ENCODE assay signal across 17 cellular contexts in genomic region chr1:28380394-28380793, GRCh38. TPM values are rescaled to one million over a fixed set of nuclear protein-coding genes. Genes with fewer than 3 reads are reported as not detected.
A peak's percentile ranks its signal among the peaks of the same experiment; 100 is the strongest.
DNase-seq lines count a peak whose midpoint lies in the region; ATAC-seq, FAIRE-seq and TF ChIP-seq lines count a peak whose summit lies in the region.
"Had no signal": no experiment of that assay in that cellular context is flagged by ENCODE, and none has a peak within 500 bp of the region (broad histone marks: within the 10 kb centered on the region; RNA-seq: fewer than 3 reads in every experiment).

No MANE protein-coding gene starts in this region.

- H3K27ac ChIP-seq in 22Rv1 = peak overlapping the region; percentile 43
- H3K27ac ChIP-seq in K562 (ENCODE audit: extremely low read depth, low read depth, low read length) = no peak overlapping the region
- H3K27ac ChIP-seq in HepG2 (ENCODE audit: extremely low read length, insufficient read depth, low read length) = no peak overlapping the region

- H3K4me3 ChIP-seq in K562 (no peak overlapping the region), HepG2 (replicated peaks in 1 of 3; ENCODE audit: insufficient read depth in 1 of 3, low read depth in 2 of 3, low read length in 3 of 3) (no peak overlapping the region), mucosa of descending colon (no peak overlapping the region)
- H3K4me3 ChIP-seq: BLaER1 treated with 17β-estradiol and CSF1 and Interleukin-3, amounts not matched to agents 10 nM and 100 nM had no signal

- CTCF ChIA-PET in K562 (lab: Yijun Ruan, JAX; ENCODE audit: low intra/inter-chr PET ratio) = no interaction called here
- CTCF ChIA-PET in HepG2 (lab: Yijun Ruan, JAX; ENCODE audit: low intra/inter-chr PET ratio, low total read pairs) = no interaction called here
- CTCF ChIA-PET in activated CD4-positive, alpha-beta memory T cell treated with anti-CD3 and anti-CD28 coated beads, Interleukin-2, amount 10 ng/mL, durations not matched to agents 7 days and 5 days (lab: Charles Lee) = no interaction called here

- no peaks in the 10 kb centered on the region for H3K27me3 ChIP-seq in K562 (ENCODE audit: control insufficient read depth in 2 of 2, insufficient read depth in 2 of 2, low read length in 2 of 2)
- H3K27me3 ChIP-seq in HepG2 (ENCODE audit: control insufficient read depth in 1 of 2, insufficient read depth in 2 of 2, low read length in 2 of 2) = no peaks in the 10 kb centered on the region
- H3K27me3 ChIP-seq: BLaER1 treated with 17β-estradiol and CSF1 and Interleukin-3, amounts not matched to agents 10 nM and 100 nM had no signal

- no peak for TF ChIP-seq CTCF in 22Rv1 (IDR thresholded peaks at IDR 0.05)
- no peak for TF ChIP-seq CTCF in K562 (IDR thresholded peaks at IDR 0.05 in 2 of 3, conservative IDR thresholded peaks at IDR 0.05 in 1 of 3; ENCODE audit: insufficient read depth in 2 of 3, low read depth in 1 of 3, low read length in 3 of 3)
- no peak for TF ChIP-seq CTCF in HepG2 (CRISPR knock-in tag; IDR thresholded peaks at IDR 0.05)
- no peak for TF ChIP-seq CTCF in mucosa of descending colon (IDR thresholded peaks at IDR 0.05)

- H3K9ac ChIP-seq in K562 (ENCODE audit: insufficient read depth in 1 of 2, low read depth in 2 of 2, low read length in 2 of 2) (no peak overlapping the region), HepG2 (ENCODE audit: insufficient read depth, low read depth, low read length) (no peak overlapping the region)
- H3K9ac ChIP-seq: BLaER1 treated with 17β-estradiol and CSF1 and Interleukin-3, amounts not matched to agents 10 nM and 100 nM had no signal

- WGBS in K562 (ENCODE audit: insufficient coverage, low coverage, missing lambda C conversion rate) = 47% methylated on average over 1 of the region's 1 CpG
- WGBS in HepG2 (ENCODE audit: low lambda C conversion rate) = 100% methylated on average over 1 of the region's 1 CpG

- H3K4me2 ChIP-seq in K562 (ENCODE audit: insufficient read depth, low read length) = no peak overlapping the region
- H3K4me2 ChIP-seq in HepG2 (ENCODE audit: low read depth, low read length) = no peak overlapping the region
- H3K4me2 ChIP-seq: BLaER1 treated with 17β-estradiol and CSF1 and Interleukin-3, amounts not matched to agents 10 nM and 100 nM had no signal

- H3K9me3 ChIP-seq in K562 (replicated peaks; ENCODE audit: control insufficient read depth, insufficient read depth, low read depth, low read length) (0 out of 2 replicates have a peak, but pooled peaks cover 2% of the 10 kb centered on the region), HepG2 (ENCODE audit: low read length) (no peaks in the 10 kb centered on the region), mucosa of descending colon (no peaks in the 10 kb centered on the region)

- H3K4me1 ChIP-seq in K562 (replicated peaks in 1 of 2; ENCODE audit: control insufficient read depth in 2 of 2, insufficient read depth in 2 of 2, low read length in 2 of 2) (peaks cover 9 to 20% of the 10 kb centered on the region in 2 experiments), HepG2 (ENCODE audit: insufficient read depth, low read length) (peaks cover 21% of the 10 kb centered on the region), mucosa of descending colon (ENCODE audit: low read depth) (peaks cover 5% of the 10 kb centered on the region)

- H4K20me1 ChIP-seq in K562 (replicated peaks; ENCODE audit: control insufficient read depth, insufficient read depth, low read length) (no peaks in the 10 kb centered on the region), HepG2 (ENCODE audit: insufficient read depth, low read length) (0 out of 2 replicates have a peak, but pooled peaks cover 3% of the 10 kb centered on the region)

- intact Hi-C loops in K562 (cut with micrococcal nuclease) (no loop called here), HepG2 (cut with micrococcal nuclease; ENCODE audit: unreplicated experiment) (no loop called here), mucosa of descending colon (cut with DNase I, micrococcal nuclease) (no loop called here)

- no peak for TF ChIP-seq RAD21 in K562 (CRISPR knock-in tag; conservative IDR thresholded peaks at IDR 0.05 in 1 of 2, IDR thresholded peaks at IDR 0.05 in 1 of 2)
- no peak for TF ChIP-seq RAD21 in HepG2 (CRISPR knock-in tag; IDR thresholded peaks at IDR 0.05)

- FAIRE-seq in K562 (lab: Jason Lieb, UNC) (no peak), HepG2 (lab: Jason Lieb, UNC) (no peak)
- FAIRE-seq: GM12891, HTR-8/SVneo had no signal

- no peak overlapping the region for H3K4me3 Mint-ChIP-seq in activated CD4-positive, alpha-beta memory T cell treated with anti-CD3 and anti-CD28 coated beads, Interleukin-2, amount 10 ng/mL, durations not matched to agents 7 days and 5 days
- H3K4me3 Mint-ChIP-seq: CD4-positive, CD25-positive, alpha-beta regulatory T cell; H9 had no signal

- H3K27ac Mint-ChIP-seq in activated CD4-positive, alpha-beta memory T cell treated with anti-CD3 and anti-CD28 coated beads, Interleukin-2, amount 10 ng/mL, durations not matched to agents 7 days and 5 days = no peak overlapping the region

- H2AFZ ChIP-seq in K562 (ENCODE audit: low read depth, low read length) = no peak overlapping the region
- no peak overlapping the region for H2AFZ ChIP-seq in HepG2 (ENCODE audit: low read length)

- DNase-seq in K562 (ENCODE audit: extremely low read depth in 1 of 4, low spot score in 3 of 4) (no peak), HepG2 (ENCODE audit: low spot score) (no peak), mucosa of descending colon (no peak), Kasumi-1 (lab: John Stamatoyannopoulos, UW) (no peak), NCI-H2196 treated with DMSO at 0.1 percent for 48 hours (lab: John Stamatoyannopoulos, UW; ENCODE audit: unreplicated experiment) (no peak)
- DNase-seq in activated CD4-positive, alpha-beta memory T cell treated with anti-CD3 and anti-CD28 coated beads, Interleukin-2, amount 10 ng/mL, durations not matched to agents 7 days and 5 days = no peak
- DNase-seq: 8988T; CD4-positive, CD25-positive, alpha-beta regulatory T cell; DMS79; GOT3; H9; KBM-7 had no signal

- no peak for TF ChIP-seq EP300 in K562 (IDR thresholded peaks at IDR 0.05; ENCODE audit: low read length)
- TF ChIP-seq EP300 in HepG2 (IDR thresholded peaks at IDR 0.05; ENCODE audit: low read depth in 2 of 2, low read length in 2 of 2) = no peak
- no peak for TF ChIP-seq EP300 in HepG2 (CRISPR knock-in tag; IDR thresholded peaks at IDR 0.05; ENCODE audit: borderline replicate concordance)

- H3K4me1 Mint-ChIP-seq in activated CD4-positive, alpha-beta memory T cell treated with anti-CD3 and anti-CD28 coated beads, Interleukin-2, amount 10 ng/mL, durations not matched to agents 7 days and 5 days = peaks cover 6% of the 10 kb centered on the region

- H3K36me3 ChIP-seq in K562 (ENCODE audit: control insufficient read depth, insufficient read depth, low read length) (peaks cover 8% of the 10 kb centered on the region; the same call in 1 of the 3 replicates), HepG2 (replicated peaks in 1 of 2; ENCODE audit: control insufficient read depth in 1 of 2, insufficient read depth in 2 of 2, low read length in 2 of 2) (no peaks in the 10 kb centered on the region; a peak in 1 of 5 replicates), mucosa of descending colon (ENCODE audit: low read depth) (no peaks in the 10 kb centered on the region)

- no peaks in the 10 kb centered on the region for H3K9me1 ChIP-seq in K562 (ENCODE audit: control insufficient read depth, insufficient read depth, low read length)

- H3K9me3 Mint-ChIP-seq in activated CD4-positive, alpha-beta memory T cell treated with anti-CD3 and anti-CD28 coated beads, Interleukin-2, amount 10 ng/mL, durations not matched to agents 7 days and 5 days = peaks cover 6% of the 10 kb centered on the region
- H3K9me3 Mint-ChIP-seq: H9 had no signal

- TSS peak; percentile 21 for BruUV-seq in K562 (replicated peaks; lab: Mats Ljungman, UMichigan)
- no TSS peak for BruUV-seq in HepG2 (replicated peaks; lab: Mats Ljungman, UMichigan)

- POLR2A ChIA-PET in K562 (lab: Yijun Ruan, JAX) (interaction anchor here (0.6 to 2.5 kb wide), 2 partner anchors 11 to 29 kb away, joined by 3 to 16 read pairs; partner anchors contain the start of gene PHACTR4), HepG2 (lab: Yijun Ruan, JAX) (interaction anchor here (0.6 to 1.0 kb wide), 2 partner anchors 11 to 132 kb away, joined by 3 read pairs; partner anchors contain the start of gene PHACTR4)
- POLR2A ChIA-PET in activated CD4-positive, alpha-beta memory T cell treated with anti-CD3 and anti-CD28 coated beads, Interleukin-2, amount 10 ng/mL, durations not matched to agents 7 days and 5 days (lab: Charles Lee) = no interaction called here

- no peaks in the 10 kb centered on the region for H3K27me3 Mint-ChIP-seq in activated CD4-positive, alpha-beta memory T cell treated with anti-CD3 and anti-CD28 coated beads, Interleukin-2, amount 10 ng/mL, durations not matched to agents 7 days and 5 days
- H3K27me3 Mint-ChIP-seq: CD4-positive, CD25-positive, alpha-beta regulatory T cell had no signal

- in situ Hi-C loops in K562 (cut with MboI) = no loop called here
- in situ Hi-C loops in HepG2 (cut with HindIII; ENCODE audit: extremely low pct_ligation_motif_present, low pct_unique_long_range_greater_than_20kb) = no loop called here

- TF ChIP-seq POLR2A in K562 (conservative IDR thresholded peaks at IDR 0.05) (no peak), HepG2 (IDR thresholded peaks at IDR 0.05; ENCODE audit: insufficient read depth in 1 of 2, low read depth in 2 of 2, low read length in 2 of 2) (no peak)

- ATAC-seq in K562 (no peak), HepG2 (no peak), mucosa of descending colon (peak; percentile 53), GM19023 (IDR thresholded peaks at IDR 0.05; ENCODE audit: unreplicated experiment) (no peak)

- H3K36me3 Mint-ChIP-seq in activated CD4-positive, alpha-beta memory T cell treated with anti-CD3 and anti-CD28 coated beads, Interleukin-2, amount 10 ng/mL, durations not matched to agents 7 days and 5 days (ENCODE audit: low read depth) = peaks cover 30% of the 10 kb centered on the region

- H3K79me2 ChIP-seq in K562 (ENCODE audit: control insufficient read depth, insufficient read depth, low read length) (peaks cover 81% of the 10 kb centered on the region), HepG2 (ENCODE audit: insufficient read depth, low read length) (peaks cover 68% of the 10 kb centered on the region)

RNA-seq across cellular contexts. Expression of gene PHACTR4, which starts 10.9 kb away (rescaled TPM):
- total RNA-seq in K562 (2011; cell fraction: chromatin; rRNA removed; ENCODE audit: low replicate concordance) = 24.0 and 41.2 TPM in 2 replicates
- 12.5 and 16.1 TPM in 2 replicates for total RNA-seq in K562 (2011; cell fraction: nucleolus; rRNA removed)
- 26.8 and 45.1 TPM in 2 replicates for total RNA-seq in K562 (2011; cell fraction: nucleoplasm; rRNA removed)
- total RNA-seq in K562 (2014; rRNA removed) (6.4 and 8.7 TPM in 2 replicates), K562 (2014; rRNA removed; fragmentation: Illumina TruSeq; extraction: Trizol) (13.9 and 18.2 TPM in 2 replicates), K562 (2015; rRNA removed; fragmentation: Illumina TruSeq; extraction: Trizol) (17.5 and 17.7 TPM in 2 replicates), K562 (2021) (28.6 and 34.6 TPM in 2 replicates), HepG2 (2016; rRNA removed; fragmentation: Illumina TruSeq; extraction: Trizol) (17.1 and 29.6 TPM in 2 replicates), mucosa of descending colon (10 to 100 TPM; 47.6 to 62.3 (median 54.8) TPM)
- polyA plus RNA-seq in K562 (2011; rRNA removed) (11.9 and 14.0 TPM in 2 replicates), K562 (2014; fragmentation: Illumina TruSeq; extraction: Trizol) (37.9 and 43.6 TPM in 2 replicates), K562 (2014; fragmentation: Nextera tagmentation; extraction: Ambion mirVana) (10 to 100 TPM; 12.8 to 14.2 TPM), K562 (2014; rRNA removed) (18.2 and 18.5 TPM in 2 replicates), HepG2 (2011; rRNA removed) (13.9 TPM in 2 replicates)
- polyA plus RNA-seq in K562 (2011; cell fraction: cytosol; rRNA removed) = 9.5 and 18.8 TPM in 2 replicates
- polyA plus RNA-seq in K562 (2011; cell fraction: nucleus; rRNA removed) = 10.0 and 10.8 TPM in 2 replicates
- polyA plus RNA-seq in K562 (2012) = 22.7 and 23.1 TPM in 2 replicates
- polyA minus RNA-seq in K562 (2011; rRNA and poly(A)+ RNA removed) = 16.3 and 18.6 TPM in 2 replicates
- 11.1 and 12.5 TPM in 2 replicates for polyA minus RNA-seq in K562 (2011; cell fraction: cytosol; rRNA and poly(A)+ RNA removed)
- 4.4 and 7.9 TPM in 2 replicates for polyA minus RNA-seq in K562 (2011; cell fraction: nucleus; rRNA and poly(A)+ RNA removed)
- 12.5 and 13.7 TPM in 2 replicates for total RNA-seq in HepG2 (2016; cell fraction: cytosol; rRNA removed; fragmentation: Illumina TruSeq; extraction: Trizol; ENCODE audit: low read depth)
- 18.0 and 28.5 TPM in 2 replicates for total RNA-seq in HepG2 (2016; cell fraction: insoluble cytoplasmic fraction; rRNA removed; fragmentation: Illumina TruSeq; extraction: Trizol)
- total RNA-seq in HepG2 (2016; cell fraction: membrane; rRNA removed; fragmentation: Illumina TruSeq; extraction: Trizol) = 22.9 and 27.9 TPM in 2 replicates
- total RNA-seq in HepG2 (2016; cell fraction: nucleus; rRNA removed; fragmentation: Illumina TruSeq; extraction: Trizol) = 19.8 and 22.8 TPM in 2 replicates
- polyA plus RNA-seq in HepG2 (2011; cell fraction: cytosol; rRNA removed) = 9.3 and 14.1 TPM in 2 replicates
- 7.6 and 10.2 TPM in 2 replicates for polyA plus RNA-seq in HepG2 (2011; cell fraction: nucleus; rRNA removed)
- polyA plus RNA-seq in HepG2 (2012) = 20.1 and 20.8 TPM in 2 replicates
- 3.9 and 4.2 TPM in 2 replicates for polyA plus RNA-seq in HepG2 (2016; cell fraction: cytosol; fragmentation: Illumina TruSeq; extraction: Trizol; ENCODE audit: low read depth)
- polyA plus RNA-seq in HepG2 (2016; cell fraction: insoluble cytoplasmic fraction; fragmentation: Illumina TruSeq; extraction: Trizol; ENCODE audit: low read depth) = 36.5 and 50.9 TPM in 2 replicates
- 18.0 and 18.6 TPM in 2 replicates for polyA plus RNA-seq in HepG2 (2016; cell fraction: membrane; fragmentation: Illumina TruSeq; extraction: Trizol; ENCODE audit: low read depth)
- polyA plus RNA-seq in HepG2 (2016; cell fraction: nucleus; fragmentation: Illumina TruSeq; extraction: Trizol; ENCODE audit: insufficient read depth, low read depth) = 40.9 and 42.7 TPM in 2 replicates
- 21.5 and 24.1 TPM in 2 replicates for polyA minus RNA-seq in HepG2 (2011; rRNA and poly(A)+ RNA removed; ENCODE audit: low replicate concordance)
- 19.1 and 23.2 TPM in 2 replicates for polyA minus RNA-seq in HepG2 (2011; cell fraction: cytosol; rRNA and poly(A)+ RNA removed)
- 13.7 and 14.3 TPM in 2 replicates for polyA minus RNA-seq in HepG2 (2011; cell fraction: nucleus; rRNA and poly(A)+ RNA removed)
- total RNA-seq in activated CD4-positive, alpha-beta memory T cell treated with anti-CD3 and anti-CD28 coated beads, Interleukin-2, amount 10 ng/mL, durations not matched to agents 7 days and 5 days = 10 to 100 TPM; 24.8 to 25.7 TPM

RNA-seq across cellular contexts. Expression of gene MED18, which starts 51.6 kb away (rescaled TPM):
- 16.8 and 18.9 TPM in 2 replicates for total RNA-seq in K562 (2011; cell fraction: chromatin; rRNA removed; ENCODE audit: low replicate concordance)
- total RNA-seq in K562 (2011; cell fraction: nucleolus; rRNA removed) = 19.2 and 20.0 TPM in 2 replicates
- 25.3 and 28.1 TPM in 2 replicates for total RNA-seq in K562 (2011; cell fraction: nucleoplasm; rRNA removed)
- total RNA-seq in K562 (2014; rRNA removed) (22.7 and 23.8 TPM in 2 replicates), K562 (2014; rRNA removed; fragmentation: Illumina TruSeq; extraction: Trizol) (21.1 and 22.0 TPM in 2 replicates), K562 (2015; rRNA removed; fragmentation: Illumina TruSeq; extraction: Trizol) (24.1 and 24.5 TPM in 2 replicates), K562 (2021) (19.1 and 21.0 TPM in 2 replicates), HepG2 (2016; rRNA removed; fragmentation: Illumina TruSeq; extraction: Trizol) (21.0 and 28.8 TPM in 2 replicates), mucosa of descending colon (10 to 100 TPM; 20.8 to 33.0 (median 23.7) TPM)
- polyA plus RNA-seq in K562 (2011; rRNA removed) (28.9 and 33.2 TPM in 2 replicates), K562 (2014; fragmentation: Illumina TruSeq; extraction: Trizol) (23.8 and 25.5 TPM in 2 replicates), K562 (2014; fragmentation: Nextera tagmentation; extraction: Ambion mirVana) (10 to 100 TPM; 38.6 to 50.6 TPM), K562 (2014; rRNA removed) (15.2 and 16.9 TPM in 2 replicates), HepG2 (2011; rRNA removed) (11.7 and 14.4 TPM in 2 replicates)
- polyA plus RNA-seq in K562 (2011; cell fraction: cytosol; rRNA removed) = 38.5 and 46.2 TPM in 2 replicates
- 24.2 and 34.9 TPM in 2 replicates for polyA plus RNA-seq in K562 (2011; cell fraction: nucleus; rRNA removed)
- polyA plus RNA-seq in K562 (2012) = 25.0 and 32.1 TPM in 2 replicates
- 88.8 and 95.6 TPM in 2 replicates for polyA minus RNA-seq in K562 (2011; rRNA and poly(A)+ RNA removed)
- 22.8 and 25.4 TPM in 2 replicates for polyA minus RNA-seq in K562 (2011; cell fraction: cytosol; rRNA and poly(A)+ RNA removed)
- 7.9 and 17.3 TPM in 2 replicates for polyA minus RNA-seq in K562 (2011; cell fraction: nucleus; rRNA and poly(A)+ RNA removed)
- total RNA-seq in HepG2 (2016; cell fraction: cytosol; rRNA removed; fragmentation: Illumina TruSeq; extraction: Trizol; ENCODE audit: low read depth) = 7.0 and 7.5 TPM in 2 replicates
- 20.7 and 32.3 TPM in 2 replicates for total RNA-seq in HepG2 (2016; cell fraction: insoluble cytoplasmic fraction; rRNA removed; fragmentation: Illumina TruSeq; extraction: Trizol)
- 10.5 and 12.8 TPM in 2 replicates for total RNA-seq in HepG2 (2016; cell fraction: membrane; rRNA removed; fragmentation: Illumina TruSeq; extraction: Trizol)
- 7.0 and 9.3 TPM in 2 replicates for total RNA-seq in HepG2 (2016; cell fraction: nucleus; rRNA removed; fragmentation: Illumina TruSeq; extraction: Trizol)
- polyA plus RNA-seq in HepG2 (2011; cell fraction: cytosol; rRNA removed) = 16.5 and 19.8 TPM in 2 replicates
- polyA plus RNA-seq in HepG2 (2011; cell fraction: nucleus; rRNA removed) = 10.4 and 11.6 TPM in 2 replicates
- 9.5 and 13.0 TPM in 2 replicates for polyA plus RNA-seq in HepG2 (2012)
- 2.8 and 3.8 TPM in 2 replicates for polyA plus RNA-seq in HepG2 (2016; cell fraction: cytosol; fragmentation: Illumina TruSeq; extraction: Trizol; ENCODE audit: low read depth)
- 26.5 and 30.0 TPM in 2 replicates for polyA plus RNA-seq in HepG2 (2016; cell fraction: insoluble cytoplasmic fraction; fragmentation: Illumina TruSeq; extraction: Trizol; ENCODE audit: low read depth)
- polyA plus RNA-seq in HepG2 (2016; cell fraction: membrane; fragmentation: Illumina TruSeq; extraction: Trizol; ENCODE audit: low read depth) = 4.9 and 5.6 TPM in 2 replicates
- polyA plus RNA-seq in HepG2 (2016; cell fraction: nucleus; fragmentation: Illumina TruSeq; extraction: Trizol; ENCODE audit: insufficient read depth, low read depth) = 14.7 and 18.3 TPM in 2 replicates
- polyA minus RNA-seq in HepG2 (2011; rRNA and poly(A)+ RNA removed; ENCODE audit: low replicate concordance) = 28.2 and 57.8 TPM in 2 replicates
- polyA minus RNA-seq in HepG2 (2011; cell fraction: cytosol; rRNA and poly(A)+ RNA removed) = 13.0 and 15.4 TPM in 2 replicates
- polyA minus RNA-seq in HepG2 (2011; cell fraction: nucleus; rRNA and poly(A)+ RNA removed) = 3.6 and 4.2 TPM in 2 replicates
- 10 to 100 TPM; 23.7 to 25.6 TPM for total RNA-seq in activated CD4-positive, alpha-beta memory T cell treated with anti-CD3 and anti-CD28 coated beads, Interleukin-2, amount 10 ng/mL, durations not matched to agents 7 days and 5 days
